Comparison of ENCODE assay signal across 1 cellular context in genomic region chr1:207020709-207021107, GRCh38.
TF ChIP-seq lines count a peak whose summit lies in the region.

No MANE protein-coding gene starts in this region.

TF ChIP-seq in HCT116, 20 proteins besides CTCF, POLR2A, EP300 and RAD21 (continued from another document):
- TF ChIP-seq REST (IDR thresholded peaks at IDR 0.05; ENCODE audit: low read depth) (no peak), TCF7L2 (IDR thresholded peaks at IDR 0.05; ENCODE audit: borderline replicate concordance, extremely low read depth, insufficient read depth, insufficient read length) (no peak), EZH2 (IDR thresholded peaks at IDR 0.05) (no peak), CEBPB (IDR thresholded peaks at IDR 0.05; ENCODE audit: low read depth) (no peak), YY1 (IDR thresholded peaks at IDR 0.05; ENCODE audit: extremely low read depth, insufficient replicate concordance, low read depth, low read length) (no peak), CBX3 (IDR thresholded peaks at IDR 0.05; ENCODE audit: low read depth) (no peak), ZNF274 (IDR thresholded peaks at IDR 0.05; ENCODE audit: low read depth, low read length) (no peak)
